9 cellular contexts compared by ENCODE assay signal in genomic region chr2:218368150-218368528, GRCh38. TPM values are rescaled to one million over a fixed set of nuclear protein-coding genes. Genes with fewer than 3 reads are reported as not detected.
DNase-seq lines count a peak whose midpoint lies in the region; ATAC-seq and TF ChIP-seq lines count a peak whose summit lies in the region.
"Had no signal": no experiment of that assay in that cellular context is flagged by ENCODE, and none has a peak within 500 bp of the region (broad histone marks: within the 10 kb centered on the region; RNA-seq: fewer than 3 reads in every experiment).

No MANE protein-coding gene starts in this region.

- TF ChIP-seq CTCF in astrocyte of the cerebellum (IDR thresholded peaks at IDR 0.05; ENCODE audit: low read depth, low read length, missing control alignments) (no peak), lower leg skin (IDR thresholded peaks at IDR 0.05) (no peak)

- ATAC-seq in HG02610 (IDR thresholded peaks at IDR 0.05; ENCODE audit: unreplicated experiment), result no peak

- peak overlapping the region; percentile 68 for H3K4me3 Mint-ChIP-seq in activated CD4-positive, alpha-beta T cell treated with anti-CD3 and anti-CD28 coated beads, Interleukin-2, amount 10 ng/mL, durations not matched to agents 7 days and 5 days

- H3K9me3 ChIP-seq in thymus (ENCODE audit: control insufficient read depth), result no peaks in the 10 kb centered on the region

- H3K27ac ChIP-seq in thymus (ENCODE audit: low read depth), result peak overlapping the region; percentile 82

- in situ Hi-C loops in astrocyte of the cerebellum (cut with HindIII; ENCODE audit: low sequenced_read_pairs), result no loop called here

- no peaks in the 10 kb centered on the region for H3K27me3 ChIP-seq in thymus (ENCODE audit: control insufficient read depth, insufficient read depth)

- intact Hi-C loops in lower leg skin (cut with DNase I; ENCODE audit: low total_unique reads), result no loop called here

- peaks cover 37% of the 10 kb centered on the region for H3K4me1 Mint-ChIP-seq in activated CD4-positive, alpha-beta T cell treated with anti-CD3 and anti-CD28 coated beads, Interleukin-2, amount 10 ng/mL, durations not matched to agents 7 days and 5 days

- WGBS in lower leg skin, 2 donors, result 58 to 62% methylated on average over 21 of the region's 21 CpGs
- WGBS in thymus, result 53% methylated on average over 21 of the region's 21 CpGs

- H3K4me3 ChIP-seq in astrocyte of the cerebellum (ENCODE audit: low read depth, low read length) (peak overlapping the region; percentile 45), lower leg skin (ENCODE audit: low read depth, poor library complexity, severe bottlenecking) (peak overlapping the region; percentile 28), thymus (ENCODE audit: low read length) (peak overlapping the region; percentile 57)

- no peaks in the 10 kb centered on the region for H3K4me1 ChIP-seq in thymus (ENCODE audit: control insufficient read depth, insufficient read depth, low read length)

- DNase-seq in activated CD4-positive, alpha-beta T cell treated with anti-CD3 and anti-CD28 coated beads, Interleukin-2, amount 10 ng/mL, durations not matched to agents 7 days and 5 days, result no peak
- no peak for DNase-seq in activated CD4-positive, alpha-beta T cell treated with anti-CD3 and anti-CD28 coated beads for 4 hours
- no peak for DNase-seq in astrocyte of the cerebellum (ENCODE audit: low read depth)
- DNase-seq in lower leg skin (ENCODE audit: low spot score in 2 of 2), result no peak
- no peak for DNase-seq in NCI-H345 (lab: John Stamatoyannopoulos, UW)
- no peak for DNase-seq in activated CD4-positive, CD25-positive, alpha-beta regulatory T cell (lab: John Stamatoyannopoulos, UW)

- H3K36me3 ChIP-seq in thymus (ENCODE audit: control insufficient read depth, insufficient read depth), result no peaks in the 10 kb centered on the region

- CTCF ChIA-PET in activated CD4-positive, alpha-beta T cell treated with anti-CD3 and anti-CD28 coated beads, Interleukin-2, amount 10 ng/mL, durations not matched to agents 7 days and 5 days (lab: Charles Lee), result interaction anchor here (1.0 to 1.1 kb wide), 3 partner anchors 12 to 66 kb away, joined by 3 to 8 read pairs (median 3); partner anchors contain the start of gene CATIP

- H3K9me3 Mint-ChIP-seq in activated CD4-positive, alpha-beta T cell treated with anti-CD3 and anti-CD28 coated beads, Interleukin-2, amount 10 ng/mL, durations not matched to agents 7 days and 5 days, result no peaks in the 10 kb centered on the region

- TF ChIP-seq POLR2A in lower leg skin (IDR thresholded peaks at IDR 0.05), result no peak

- H3K36me3 Mint-ChIP-seq in activated CD4-positive, alpha-beta T cell treated with anti-CD3 and anti-CD28 coated beads, Interleukin-2, amount 10 ng/mL, durations not matched to agents 7 days and 5 days (ENCODE audit: low read depth), result peaks cover 4% of the 10 kb centered on the region

- peak overlapping the region; percentile 85 for H3K27ac Mint-ChIP-seq in activated CD4-positive, alpha-beta T cell treated with anti-CD3 and anti-CD28 coated beads, Interleukin-2, amount 10 ng/mL, durations not matched to agents 7 days and 5 days

- peaks cover 14% of the 10 kb centered on the region for H3K27me3 Mint-ChIP-seq in activated CD4-positive, alpha-beta T cell treated with anti-CD3 and anti-CD28 coated beads, Interleukin-2, amount 10 ng/mL, durations not matched to agents 7 days and 5 days

- POLR2A ChIA-PET in activated CD4-positive, alpha-beta T cell treated with anti-CD3 and anti-CD28 coated beads, Interleukin-2, amount 10 ng/mL, durations not matched to agents 7 days and 5 days (lab: Charles Lee), result no interaction called here

RNA-seq across cellular contexts. Expression of gene CATIP, which starts 11.5 kb away (rescaled TPM):
- total RNA-seq in activated CD4-positive, alpha-beta T cell treated with anti-CD3 and anti-CD28 coated beads, Interleukin-2, amount 10 ng/mL, durations not matched to agents 7 days and 5 days, result not detected
- total RNA-seq in lower leg skin, result not detected
- polyA plus RNA-seq in thymus, result 0.52 TPM
- total RNA-seq: left colon had no signal

RNA-seq across cellular contexts. Expression of gene SLC11A1, which starts 13.9 kb away (rescaled TPM):
- total RNA-seq in activated CD4-positive, alpha-beta T cell treated with anti-CD3 and anti-CD28 coated beads, Interleukin-2, amount 10 ng/mL, durations not matched to agents 7 days and 5 days, result under 1 TPM; 0.17 TPM
- 1 to 10 TPM; 2.2 to 4.6 (median 3.5) TPM for total RNA-seq in lower leg skin
- polyA plus RNA-seq in thymus, result 25.2 TPM

RNA-seq across cellular contexts. Expression of gene CTDSP1, which starts 31.5 kb away (rescaled TPM):
- total RNA-seq in activated CD4-positive, alpha-beta T cell treated with anti-CD3 and anti-CD28 coated beads, Interleukin-2, amount 10 ng/mL, durations not matched to agents 7 days and 5 days, result 100 to 1,000 TPM; 186 to 208 TPM
- total RNA-seq in lower leg skin, result 100 to 1,000 TPM in 2 of 4 donors, 10 to 100 TPM in 2; 64.8 to 108 (median 99.9) TPM
- 91.9 TPM for polyA plus RNA-seq in thymus

RNA-seq across cellular contexts. Expression of gene VIL1, which starts 50.8 kb away (rescaled TPM):
- under 1 TPM in 1 of 2 experiments, not detected in 1; 0.17 TPM for total RNA-seq in activated CD4-positive, alpha-beta T cell treated with anti-CD3 and anti-CD28 coated beads, Interleukin-2, amount 10 ng/mL, durations not matched to agents 7 days and 5 days
- total RNA-seq in lower leg skin, result under 1 TPM in 2 of 4 donors, not detected in 2; 0.84 to 0.98 TPM
- 0.16 TPM for polyA plus RNA-seq in thymus
